33 cellular contexts compared by ENCODE assay signal in genomic region chr3:9869955-9870354, GRCh38. TPM values are rescaled to one million over a fixed set of nuclear protein-coding genes. Genes with fewer than 3 reads are reported as not detected.
"Had no signal": no experiment of that assay in that cellular context is flagged by ENCODE, and none has a peak within 500 bp of the region (broad histone marks: within the 10 kb centered on the region; RNA-seq: fewer than 3 reads in every experiment).

No MANE protein-coding gene starts in this region.

- H3K27me3 ChIP-seq: pancreas, right atrium auricular region, right lobe of liver, stomach, suprapubic skin, tibial nerve, upper lobe of left lung, vagina had no signal

- H3K9me3 Mint-ChIP-seq: naive thymus-derived CD4-positive, alpha-beta T cell; natural killer cell treated with Interleukin-12 subunit alpha and Interleukin-12 subunit beta and Interleukin-15 and Interleukin-18, amount 100 ng/mL, for 72 hours; stimulated activated naive B cell treated with anti-CD40 and anti-IgM and Interleukin-4, amounts not matched to agents 10 μg/mL and 1 μg/mL and 100 μg/mL, for 72 hours had no signal

- DNase-seq: hypothalamus; islet precursor cell; left ventricle myocardium inferior; midbrain; mucosa of descending colon; naive thymus-derived CD4-positive, alpha-beta T cell; nucleus accumbens; pancreas; posterior cingulate gyrus; right lobe of liver; stimulated activated CD4-positive, alpha-beta T cell treated with anti-CD3 and anti-CD28 coated beads, Interleukin-12 subunit alpha, Interleukin-12 subunit beta, amount 100 ng/mL, for 4 hours; stimulated activated CD4-positive, alpha-beta T cell treated with anti-CD3 and anti-CD28 coated beads, Interleukin-15, amount 100 ng/mL, for 24 hours; stimulated activated CD4-positive, alpha-beta T cell treated with anti-CD3 and anti-CD28 coated beads, Interleukin-2, amount 100 ng/mL, for 24 hours; stimulated activated CD4-positive, alpha-beta T cell treated with anti-CD3 and anti-CD28 coated beads, Interleukin-4, amount 100 ng/mL, for 1 hour; stimulated activated naive B cell treated with anti-CD40 and anti-IgM and Interleukin-4, amounts not matched to agents 10 μg/mL and 1 μg/mL and 100 μg/mL, for 72 hours; stimulated activated naive CD8-positive, alpha-beta T cell treated with anti-CD3 and anti-CD28 coated beads, Interleukin-15, Interleukin-2, amounts not matched to agents 100 U/mL and 50 U/mL, for 24 hours; stomach; upper lobe of left lung had no signal

- H3K4me2 ChIP-seq: smooth muscle cell had no signal

- H3K27ac ChIP-seq: left ventricle myocardium inferior, pancreas, right atrium auricular region, right lobe of liver, stomach, suprapubic skin, thoracic aorta, tibial nerve, upper lobe of left lung, vagina had no signal

- ATAC-seq: mucosa of descending colon; naive thymus-derived CD4-positive, alpha-beta T cell; natural killer cell treated with Interleukin-12 subunit alpha and Interleukin-12 subunit beta and Interleukin-15 and Interleukin-18, amount 100 ng/mL, for 72 hours; pancreas; right lobe of liver; stimulated activated naive B cell treated with anti-CD40 and anti-IgM and Interleukin-4, amounts not matched to agents 10 μg/mL and 1 μg/mL and 100 μg/mL, for 72 hours; stimulated activated naive CD8-positive, alpha-beta T cell treated with anti-CD3 and anti-CD28 coated beads, Interleukin-15, Interleukin-2, amounts not matched to agents 100 U/mL and 50 U/mL, for 24 hours had no signal

- H3K4me1 ChIP-seq: pancreas, right atrium auricular region, right lobe of liver had no signal

- H3K9me3 ChIP-seq: left ventricle myocardium inferior, mucosa of descending colon, pancreas, right atrium auricular region, right lobe of liver, stomach, suprapubic skin, thoracic aorta, tibial nerve, upper lobe of left lung, vagina had no signal

- H3K27me3 Mint-ChIP-seq: naive thymus-derived CD4-positive, alpha-beta T cell; natural killer cell treated with Interleukin-12 subunit alpha and Interleukin-12 subunit beta and Interleukin-15 and Interleukin-18, amount 100 ng/mL, for 72 hours; stimulated activated naive B cell treated with anti-CD40 and anti-IgM and Interleukin-4, amounts not matched to agents 10 μg/mL and 1 μg/mL and 100 μg/mL, for 72 hours had no signal

- H3K4me3 Mint-ChIP-seq: naive thymus-derived CD4-positive, alpha-beta T cell; natural killer cell treated with Interleukin-12 subunit alpha and Interleukin-12 subunit beta and Interleukin-15 and Interleukin-18, amount 100 ng/mL, for 72 hours; stimulated activated naive B cell treated with anti-CD40 and anti-IgM and Interleukin-4, amounts not matched to agents 10 μg/mL and 1 μg/mL and 100 μg/mL, for 72 hours had no signal

- H3K27ac Mint-ChIP-seq: naive thymus-derived CD4-positive, alpha-beta T cell; natural killer cell treated with Interleukin-12 subunit alpha and Interleukin-12 subunit beta and Interleukin-15 and Interleukin-18, amount 100 ng/mL, for 72 hours; stimulated activated naive B cell treated with anti-CD40 and anti-IgM and Interleukin-4, amounts not matched to agents 10 μg/mL and 1 μg/mL and 100 μg/mL, for 72 hours had no signal

- H3K4me3 ChIP-seq: left ventricle myocardium inferior, lung, mucosa of descending colon, pancreas, right atrium auricular region, right lobe of liver, smooth muscle cell, stomach, suprapubic skin, thoracic aorta, tibial nerve, upper lobe of left lung, vagina had no signal

- H3K36me3 ChIP-seq: left ventricle myocardium inferior, pancreas, right atrium auricular region, right lobe of liver, stomach, suprapubic skin, thoracic aorta, tibial nerve, upper lobe of left lung, vagina had no signal

- H3K36me3 Mint-ChIP-seq: naive thymus-derived CD4-positive, alpha-beta T cell; natural killer cell treated with Interleukin-12 subunit alpha and Interleukin-12 subunit beta and Interleukin-15 and Interleukin-18, amount 100 ng/mL, for 72 hours; stimulated activated naive B cell treated with anti-CD40 and anti-IgM and Interleukin-4, amounts not matched to agents 10 μg/mL and 1 μg/mL and 100 μg/mL, for 72 hours had no signal

- H3K4me1 Mint-ChIP-seq: stimulated activated naive B cell treated with anti-CD40 and anti-IgM and Interleukin-4, amounts not matched to agents 10 μg/mL and 1 μg/mL and 100 μg/mL, for 72 hours had no signal

RNA-seq across cellular contexts. Expression of gene CIDEC, which starts 10.1 kb away (rescaled TPM):
- total RNA-seq: kidney epithelial cell; lung; myocyte; naive thymus-derived CD4-positive, alpha-beta T cell; natural killer cell treated with Interleukin-12 subunit alpha and Interleukin-12 subunit beta and Interleukin-15 and Interleukin-18, amount 100 ng/mL, for 72 hours; osteoblast; pulmonary artery endothelial cell; smooth muscle cell; upper lobe of left lung; urinary bladder had no signal
- polyA plus RNA-seq: naive thymus-derived CD4-positive, alpha-beta T cell; neural cell; smooth muscle cell had no signal

RNA-seq across cellular contexts. Expression of gene IL17RE, which starts 32.7 kb away (rescaled TPM):
- total RNA-seq: skeletal muscle tissue had no signal
- polyA plus RNA-seq: naive thymus-derived CD4-positive, alpha-beta T cell had no signal

RNA-seq across cellular contexts. Expression of gene IL17RC, which starts 46.9 kb away (rescaled TPM):
- polyA plus RNA-seq: neural cell had no signal
